In the genomic region with DNA sequence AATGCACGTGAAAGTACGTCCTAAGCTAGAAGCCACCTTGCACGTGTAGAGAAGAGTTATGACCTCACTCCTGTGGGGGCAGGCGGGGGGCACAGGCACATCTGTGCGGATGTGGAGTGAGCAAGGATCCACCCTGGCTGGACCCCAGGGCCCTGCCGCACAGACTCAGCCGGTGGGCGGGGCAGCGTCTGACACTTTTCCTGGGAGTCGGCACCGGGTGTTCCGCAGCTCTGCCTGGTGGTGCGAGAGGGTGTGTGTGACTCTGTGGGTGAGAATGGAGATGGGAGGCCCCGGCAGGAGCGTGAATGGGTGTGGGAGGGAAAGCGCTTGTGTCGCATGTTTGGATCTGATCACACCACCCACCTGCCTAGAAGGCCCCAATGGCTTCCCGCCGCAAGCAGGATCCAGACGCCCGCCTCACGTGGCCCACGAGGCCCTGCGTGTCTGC, we compare ENCODE assay signal across 16 cellular contexts. TPM values are rescaled to one million over a fixed set of nuclear protein-coding genes. Genes with fewer than 3 reads are reported as not detected.
DNase-seq lines count a peak whose midpoint lies in the region; ATAC-seq and TF ChIP-seq lines count a peak whose summit lies in the region.
"Had no signal": no experiment of that assay in that cellular context is flagged by ENCODE, and none has a peak within 500 bp of the region (broad histone marks: within the 10 kb centered on the region; RNA-seq: fewer than 3 reads in every experiment).

No MANE protein-coding gene starts in this region.

- H3K4me1 ChIP-seq in right cardiac atrium (ENCODE audit: control insufficient read depth, insufficient read depth, low read length) (peaks cover 3% of the 10 kb centered on the region), endocrine pancreas (ENCODE audit: control insufficient read depth, insufficient read depth, low read length) (no peaks in the 10 kb centered on the region), H9 (ENCODE audit: insufficient read depth, low read length) (no peaks in the 10 kb centered on the region; the same call in 1 of the 2 replicates)

- H3K18ac ChIP-seq in H9 (ENCODE audit: insufficient read length, low read depth, low read length), result no peak overlapping the region

- DNase-seq in right cardiac atrium, result peak in 2 of 3 donors; percentile 54 to 61
- no peak for DNase-seq in Right ventricle myocardium inferior (ENCODE audit: missing footprints)
- peak; percentile 30 for DNase-seq in nephron progenitor cell
- DNase-seq in H9, result no peak
- DNase-seq in activated T-helper 2 cell treated with anti-CD3 and anti-CD28 coated beads, Interferon-gamma antibody, Interleukin-2, Interleukin-4, amounts not matched to agents 10 μg/mL and 5 μg/mL and 100 μg/mL, durations not matched to agents 14 hours and 24 hours and 36 hours (ENCODE audit: low spot score), result no peak
- DNase-seq: activated CD4-positive, alpha-beta T cell treated with anti-CD3 and anti-CD28 coated beads, Interleukin-2, amount 50 U/mL, for 4 hours; aorta; COR-L47; KBM-7; NCI-H1092 treated with DMSO at 0.1 percent for 48 hours; stimulated activated CD8-positive, alpha-beta memory T cell treated with anti-CD3 and anti-CD28 coated beads, Interleukin-4, amount 100 ng/mL, for 48 hours had no signal

- no peak overlapping the region for H4K8ac ChIP-seq in H9 (replicated peaks; ENCODE audit: insufficient read length, low read depth, low read length)

- H3K36me3 ChIP-seq in endocrine pancreas (ENCODE audit: control insufficient read depth, insufficient read depth, low read length), result no peaks in the 10 kb centered on the region

- no peak overlapping the region for H4K91ac ChIP-seq in H9 (ENCODE audit: insufficient read length, low read depth, low read length)

- H3K9me3 ChIP-seq in right cardiac atrium (ENCODE audit: control insufficient read depth, low read length), result no peaks in the 10 kb centered on the region
- no peaks in the 10 kb centered on the region for H3K9me3 ChIP-seq in endocrine pancreas (ENCODE audit: control insufficient read depth, low read length)
- no peaks in the 10 kb centered on the region for H3K9me3 ChIP-seq in H9 (ENCODE audit: control insufficient read depth, low read depth, low read length)

- no peaks in the 10 kb centered on the region for H3K79me2 ChIP-seq in H9 (ENCODE audit: insufficient read depth, low read length)

- intact Hi-C loops in right cardiac atrium (cut with DNase I) (no loop called here), Right ventricle myocardium inferior (cut with DNase I) (no loop called here)
- intact Hi-C loops in activated T-helper 2 cell treated with anti-CD3 and anti-CD28 coated beads, Interferon-gamma antibody, Interleukin-2, Interleukin-4, amounts not matched to agents 10 μg/mL and 5 μg/mL and 100 μg/mL, durations not matched to agents 14 hours and 24 hours and 36 hours (cut with micrococcal nuclease), result no loop called here

- H3K27me3 ChIP-seq in right cardiac atrium (ENCODE audit: control insufficient read depth, insufficient read depth) (no peaks in the 10 kb centered on the region), endocrine pancreas (ENCODE audit: control insufficient read depth, insufficient read depth, low read length) (no peaks in the 10 kb centered on the region), H9 (ENCODE audit: insufficient read depth, low read length) (no peaks in the 10 kb centered on the region)

- no peak overlapping the region for H2BK5ac ChIP-seq in H9 (ENCODE audit: insufficient read length, low read length)

- H2BK12ac ChIP-seq in H9 (ENCODE audit: insufficient read length, low read depth, low read length), result no peak overlapping the region

- H2BK120ac ChIP-seq in H9 (ENCODE audit: low read depth, low read length, poor library complexity, severe bottlenecking), result no peak overlapping the region

- 30% methylated on average over 24 of the region's 24 CpGs for WGBS in right cardiac atrium
- no CpG with 5 or more reads among the region's 24 CpGs for WGBS in H9 (ENCODE audit: extremely low coverage, insufficient read length, low lambda C conversion rate)

- H3K9me3 Mint-ChIP-seq in nephron progenitor cell (no peaks in the 10 kb centered on the region), H9 (no peaks in the 10 kb centered on the region)
- no peaks in the 10 kb centered on the region for H3K9me3 Mint-ChIP-seq in activated T-helper 2 cell treated with anti-CD3 and anti-CD28 coated beads, Interferon-gamma antibody, Interleukin-2, Interleukin-4, amounts not matched to agents 10 μg/mL and 5 μg/mL and 100 μg/mL, durations not matched to agents 14 hours and 24 hours and 36 hours
- H3K9me3 Mint-ChIP-seq: activated T-helper 1 cell treated with anti-CD3 and anti-CD28 coated beads, Interleukin-12 subunit alpha, Interleukin-12 subunit beta, Interleukin-2, Interleukin-4 antibody, amounts not matched to agents 30 ng/mL and 10 ng/mL and 1 ng/mL, durations not matched to agents 14 hours and 24 hours and 36 hours had no signal

- no peak overlapping the region for H3K14ac ChIP-seq in H9 (ENCODE audit: insufficient read depth, low read length)

- H3K56ac ChIP-seq in H9 (ENCODE audit: insufficient read length, low read depth, low read length), result no peak overlapping the region

- no peak overlapping the region for H4K5ac ChIP-seq in H9 (ENCODE audit: insufficient read length, low read depth, low read length)

- H3K4me3 Mint-ChIP-seq in nephron progenitor cell (no peak overlapping the region), H9 (no peak overlapping the region)
- H3K4me3 Mint-ChIP-seq in activated T-helper 2 cell treated with anti-CD3 and anti-CD28 coated beads, Interferon-gamma antibody, Interleukin-2, Interleukin-4, amounts not matched to agents 10 μg/mL and 5 μg/mL and 100 μg/mL, durations not matched to agents 14 hours and 24 hours and 36 hours (ENCODE audit: low read depth), result no peak overlapping the region
- H3K4me3 Mint-ChIP-seq: activated T-helper 1 cell treated with anti-CD3 and anti-CD28 coated beads, Interleukin-12 subunit alpha, Interleukin-12 subunit beta, Interleukin-2, Interleukin-4 antibody, amounts not matched to agents 30 ng/mL and 10 ng/mL and 1 ng/mL, durations not matched to agents 14 hours and 24 hours and 36 hours had no signal

- H2AK5ac ChIP-seq in H9 (ENCODE audit: insufficient read length, low read length), result no peak overlapping the region

- H3K27ac ChIP-seq in right cardiac atrium (ENCODE audit: low read length) (peak overlapping the region; percentile 16), H9 (ENCODE audit: insufficient read length, low read depth, low read length) (no peak overlapping the region)

- H3K23me2 ChIP-seq in H9 (ENCODE audit: insufficient read length, low read depth, low read length, poor library complexity, severe bottlenecking), result no peaks in the 10 kb centered on the region

- H4K20me1 ChIP-seq in H9 (ENCODE audit: control insufficient read depth, insufficient read depth, insufficient read length), result no peaks in the 10 kb centered on the region

- no peak overlapping the region for H3T11ph ChIP-seq in H9 (ENCODE audit: low read length)

- H2BK15ac ChIP-seq in H9 (ENCODE audit: low read depth, low read length), result no peak overlapping the region

- H3K4me1 Mint-ChIP-seq in nephron progenitor cell (peaks cover 29% of the 10 kb centered on the region), H9 (peaks cover 28 to 37% of the 10 kb centered on the region in 2 experiments)
- H3K4me1 Mint-ChIP-seq in activated T-helper 2 cell treated with anti-CD3 and anti-CD28 coated beads, Interferon-gamma antibody, Interleukin-2, Interleukin-4, amounts not matched to agents 10 μg/mL and 5 μg/mL and 100 μg/mL, durations not matched to agents 14 hours and 24 hours and 36 hours (ENCODE audit: low read depth), result peaks cover 4% of the 10 kb centered on the region

- H3K4ac ChIP-seq in H9 (ENCODE audit: low read depth, low read length), result no peak overlapping the region

- H3K4me2 ChIP-seq in H9 (ENCODE audit: insufficient read depth, insufficient read length, low read length), result no peak overlapping the region

- ATAC-seq in right cardiac atrium, result peak; percentile 52 to 60
- ATAC-seq in Right ventricle myocardium inferior, result no peak
- ATAC-seq in GM18907 (IDR thresholded peaks at IDR 0.05; ENCODE audit: unreplicated experiment), result no peak
- ATAC-seq in GM19023 (IDR thresholded peaks at IDR 0.05; ENCODE audit: unreplicated experiment), result no peak

- H3K4me3 ChIP-seq in right cardiac atrium (ENCODE audit: low read length) (no peak overlapping the region), endocrine pancreas (ENCODE audit: control insufficient read depth, insufficient read depth, low read length) (no peak overlapping the region)

- H3K27me3 Mint-ChIP-seq in nephron progenitor cell (ENCODE audit: low read depth, poor library complexity) (peaks cover 19% of the 10 kb centered on the region), H9 (ENCODE audit: low read depth) (no peaks in the 10 kb centered on the region; the same call in none of the 2 replicates)
- no peaks in the 10 kb centered on the region for H3K27me3 Mint-ChIP-seq in activated T-helper 2 cell treated with anti-CD3 and anti-CD28 coated beads, Interferon-gamma antibody, Interleukin-2, Interleukin-4, amounts not matched to agents 10 μg/mL and 5 μg/mL and 100 μg/mL, durations not matched to agents 14 hours and 24 hours and 36 hours (ENCODE audit: low read depth)

- peak overlapping the region; percentile 48 for H3K9ac ChIP-seq in endocrine pancreas (ENCODE audit: control insufficient read depth, insufficient read depth, low read length)
- no peak overlapping the region for H3K9ac ChIP-seq in H9 (ENCODE audit: extremely low read depth, insufficient read length, low read length)

- H3K27ac Mint-ChIP-seq in nephron progenitor cell (no peak overlapping the region), H9 (no peak overlapping the region)
- no peak overlapping the region for H3K27ac Mint-ChIP-seq in activated T-helper 2 cell treated with anti-CD3 and anti-CD28 coated beads, Interferon-gamma antibody, Interleukin-2, Interleukin-4, amounts not matched to agents 10 μg/mL and 5 μg/mL and 100 μg/mL, durations not matched to agents 14 hours and 24 hours and 36 hours
- H3K27ac Mint-ChIP-seq: activated T-helper 1 cell treated with anti-CD3 and anti-CD28 coated beads, Interleukin-12 subunit alpha, Interleukin-12 subunit beta, Interleukin-2, Interleukin-4 antibody, amounts not matched to agents 30 ng/mL and 10 ng/mL and 1 ng/mL, durations not matched to agents 14 hours and 24 hours and 36 hours had no signal

- no peak overlapping the region for H2AFZ ChIP-seq in H9 (ENCODE audit: low read length)

- H3K23ac ChIP-seq in H9 (ENCODE audit: insufficient read length, low read depth, low read length), result no peak overlapping the region

- TF ChIP-seq CTCF in nephron progenitor cell (IDR thresholded peaks at IDR 0.05) (no peak), H9 (conservative IDR thresholded peaks at IDR 0.05) (no peak)

- H3K36me3 Mint-ChIP-seq in nephron progenitor cell (ENCODE audit: low read depth) (no peaks in the 10 kb centered on the region), H9 (ENCODE audit: insufficient read depth in 1 of 3, low read depth in 3 of 3) (no peaks in the 10 kb centered on the region)
- no peaks in the 10 kb centered on the region for H3K36me3 Mint-ChIP-seq in activated T-helper 2 cell treated with anti-CD3 and anti-CD28 coated beads, Interferon-gamma antibody, Interleukin-2, Interleukin-4, amounts not matched to agents 10 μg/mL and 5 μg/mL and 100 μg/mL, durations not matched to agents 14 hours and 24 hours and 36 hours (ENCODE audit: low read depth)

- H3K79me1 ChIP-seq in H9 (ENCODE audit: insufficient read depth, low read depth, low read length, poor library complexity, severe bottlenecking), result no peaks in the 10 kb centered on the region

- H2BK20ac ChIP-seq in H9 (ENCODE audit: low read depth, low read length, poor library complexity, severe bottlenecking), result no peak overlapping the region

RNA-seq across cellular contexts. Expression of a gene that starts 29.5 kb away (rescaled TPM):
- total RNA-seq in right cardiac atrium (10 to 100 TPM; 15.3 to 18.7 (median 16.4) TPM), Right ventricle myocardium inferior (4.5 TPM), H9 (2021) (6.4 and 7.9 TPM in 2 replicates)
- polyA plus RNA-seq in right cardiac atrium, result 18.4 TPM
- total RNA-seq in activated T-helper 2 cell treated with anti-CD3 and anti-CD28 coated beads, Interferon-gamma antibody, Interleukin-2, Interleukin-4, amounts not matched to agents 10 μg/mL and 5 μg/mL and 100 μg/mL, durations not matched to agents 14 hours and 24 hours and 36 hours, result 0.46 TPM in 2 replicates
- total RNA-seq: dermis microvascular lymphatic vessel endothelial cell had no signal

Comparison
In these comparisons a context has a peak if more than half of its experiments do, and no peak if none do; other contexts are left out.
1. ATAC-seq: peak in right cardiac atrium (2 of 2); none in Right ventricle myocardium inferior (single experiment), GM18907 (single experiment) and GM19023 (single experiment).
2. DNase-seq: peak in right cardiac atrium (2 of 3) and nephron progenitor cell (single experiment); none in Right ventricle myocardium inferior (single experiment), H9 (single experiment) and activated T-helper 2 cell treated with anti-CD3 and anti-CD28 coated beads, Interferon-gamma antibody, Interleukin-2, Interleukin-4, amounts not matched to agents 10 μg/mL and 5 μg/mL and 100 μg/mL, durations not matched to agents 14 hours and 24 hours and 36 hours (single experiment).